12 cellular contexts compared by ENCODE assay signal in the genomic region with DNA sequence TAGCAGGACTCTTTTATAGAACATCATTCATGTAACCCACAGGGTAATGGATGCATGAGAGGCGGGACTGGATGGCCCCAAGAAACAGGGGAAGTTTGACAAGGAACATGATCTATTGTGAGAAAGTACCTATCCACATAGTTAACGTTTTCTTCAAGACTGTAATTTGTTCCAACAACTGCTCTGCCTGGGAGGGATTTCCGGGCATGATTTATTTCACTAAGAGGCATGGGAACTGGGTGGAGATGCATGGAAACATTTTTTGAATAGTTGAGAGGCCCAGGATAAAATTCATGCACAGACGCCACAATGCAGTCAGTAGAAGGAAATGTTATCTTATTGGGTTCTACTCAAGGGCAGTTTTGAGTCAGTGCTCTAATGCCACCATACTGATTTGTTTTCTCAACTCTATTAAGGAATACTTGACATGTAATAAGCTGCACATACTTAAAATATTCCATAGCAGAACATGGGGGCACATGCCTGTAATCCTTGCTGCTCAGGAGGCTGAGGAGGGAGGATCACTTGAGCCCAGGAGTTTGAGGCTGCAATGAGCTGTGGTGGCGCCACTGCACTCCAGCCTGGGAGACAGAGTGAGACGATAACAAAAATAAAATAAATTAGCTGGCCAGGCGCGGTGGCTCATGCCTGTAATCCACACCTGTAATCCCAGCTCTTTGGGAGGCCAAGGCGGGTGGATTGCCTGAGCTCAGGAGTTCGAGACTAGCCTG. TPM values are rescaled to one million over a fixed set of nuclear protein-coding genes. Genes with fewer than 3 reads are reported as not detected.
DNase-seq lines count a peak whose midpoint lies in the region; ATAC-seq and TF ChIP-seq lines count a peak whose summit lies in the region.
"Had no signal": no experiment of that assay in that cellular context is flagged by ENCODE, and none has a peak within 500 bp of the region (broad histone marks: within the 10 kb centered on the region; RNA-seq: fewer than 3 reads in every experiment).

No MANE protein-coding gene starts in this region.

- intact Hi-C loops in IMR-90 (cut with micrococcal nuclease), result no loop called here

- H3K27me3 ChIP-seq in IMR-90 (ENCODE audit: control insufficient read depth, insufficient read depth, low read length), result peaks cover 4% of the 10 kb centered on the region; the same call in 1 of the 2 replicates
- peaks cover 7 to 25% of the 10 kb centered on the region in 2 experiments for H3K27me3 ChIP-seq in mesenchymal stem cell (ENCODE audit: control insufficient read depth in 1 of 2, insufficient read depth in 1 of 2, low read length in 2 of 2)

- H3K9ac ChIP-seq in IMR-90 (ENCODE audit: low read depth, low read length), result no peak overlapping the region
- H3K9ac ChIP-seq in mesenchymal stem cell (ENCODE audit: low read length), result no peak overlapping the region

- H3K9me1 ChIP-seq in IMR-90 (ENCODE audit: insufficient read depth, low read length), result no peaks in the 10 kb centered on the region

- no peak for TF ChIP-seq POLR2A in IMR-90 (IDR thresholded peaks at IDR 0.05; ENCODE audit: low read depth, low read length)

- H3K4me1 Mint-ChIP-seq in chondrocyte (ENCODE audit: low read depth), result peaks cover 27% of the 10 kb centered on the region
- peaks cover 4% of the 10 kb centered on the region for H3K4me1 Mint-ChIP-seq in nephron progenitor cell

- TF ChIP-seq RAD21 in IMR-90 (IDR thresholded peaks at IDR 0.05; ENCODE audit: low read length), result no peak

- H3K27me3 Mint-ChIP-seq in chondrocyte (ENCODE audit: low read depth), result no peaks in the 10 kb centered on the region
- H3K27me3 Mint-ChIP-seq in nephron progenitor cell (ENCODE audit: low read depth, poor library complexity), result peaks cover 39% of the 10 kb centered on the region

- H4K5ac ChIP-seq in IMR-90 (ENCODE audit: low read depth, low read length), result no peak overlapping the region

- H2BK20ac ChIP-seq in IMR-90 (ENCODE audit: low read depth, low read length), result peak overlapping the region; percentile 10; the same call in 1 of the 2 replicates

- no peak overlapping the region for H3K56ac ChIP-seq in IMR-90 (ENCODE audit: extremely low read depth, insufficient read depth, low read length)

- dilution Hi-C loops in IMR-90 (cut with HindIII; ENCODE audit: low sequenced_read_pairs, unreplicated experiment), result no loop called here

- H3K9me3 Mint-ChIP-seq in chondrocyte (ENCODE audit: low read depth) (no peaks in the 10 kb centered on the region), nephron progenitor cell (peaks cover 6% of the 10 kb centered on the region)
- H3K9me3 Mint-ChIP-seq: CD8-positive, alpha-beta memory T cell; stimulated activated naive CD8-positive, alpha-beta T cell treated with anti-CD3 and anti-CD28 coated beads, Interleukin-15, Interleukin-2, amounts not matched to agents 100 ng/mL and 50 ng/mL, for 24 hours had no signal

- H2BK15ac ChIP-seq in IMR-90 (ENCODE audit: low read depth, low read length) (no peak overlapping the region), mesenchymal stem cell (ENCODE audit: low read depth, poor library complexity, severe bottlenecking) (no peak overlapping the region)

- H3K4ac ChIP-seq in IMR-90 (ENCODE audit: low read depth, low read length) (0 out of 2 replicates have a peak overlapping the region, but pooled peaks have one; percentile 8), mesenchymal stem cell (ENCODE audit: low read depth in 1 of 2, low read length in 2 of 2) (no peak overlapping the region)

- H2AFZ ChIP-seq in IMR-90 (replicated peaks; ENCODE audit: low read length, poor library complexity) (no peak overlapping the region), mesenchymal stem cell (ENCODE audit: low read depth, low read length) (no peak overlapping the region)

- no peaks in the 10 kb centered on the region for H3K36me3 ChIP-seq in IMR-90 (ENCODE audit: control insufficient read depth, insufficient read depth, low read length)
- H3K36me3 ChIP-seq in mesenchymal stem cell (ENCODE audit: control insufficient read depth in 1 of 2, insufficient read depth in 2 of 2, low read depth in 1 of 2, low read length in 2 of 2), result no peaks in the 10 kb centered on the region

- peak overlapping the region; percentile 94 for H3K27ac Mint-ChIP-seq in chondrocyte (ENCODE audit: unreplicated experiment)
- H3K27ac Mint-ChIP-seq in nephron progenitor cell, result no peak overlapping the region
- H3K27ac Mint-ChIP-seq: activated naive CD8-positive, alpha-beta T cell; stimulated activated naive CD8-positive, alpha-beta T cell treated with anti-CD3 and anti-CD28 coated beads, Interleukin-15, Interleukin-2, amounts not matched to agents 100 ng/mL and 50 ng/mL, for 24 hours had no signal

- H3K27ac ChIP-seq in IMR-90 (ENCODE audit: insufficient read depth, low read length) (peak overlapping the region; percentile 54), mesenchymal stem cell (ENCODE audit: low read length, poor library complexity, severe bottlenecking) (no peak overlapping the region)

- H4K20me1 ChIP-seq in IMR-90 (ENCODE audit: insufficient read depth, low read length), result no peaks in the 10 kb centered on the region

- H3K79me1 ChIP-seq in IMR-90 (ENCODE audit: low read depth in 1 of 2, low read length in 2 of 2) (no peaks in the 10 kb centered on the region), mesenchymal stem cell (replicated peaks; ENCODE audit: low read length, poor library complexity, severe bottlenecking) (no peaks in the 10 kb centered on the region)

- H3K4me3 Mint-ChIP-seq in chondrocyte (ENCODE audit: unreplicated experiment) (no peak overlapping the region), nephron progenitor cell (no peak overlapping the region)
- H3K4me3 Mint-ChIP-seq: activated naive CD8-positive, alpha-beta T cell; CD8-positive, alpha-beta memory T cell; stimulated activated naive CD8-positive, alpha-beta T cell treated with anti-CD3 and anti-CD28 coated beads, Interleukin-15, Interleukin-2, amounts not matched to agents 100 ng/mL and 50 ng/mL, for 24 hours had no signal

- no peak overlapping the region for H3K4me3 ChIP-seq in IMR-90 (ENCODE audit: insufficient read depth, low read depth, low read length)
- H3K4me3 ChIP-seq in mesenchymal stem cell (ENCODE audit: insufficient read depth in 1 of 2, low read depth in 1 of 2, low read length in 2 of 2), result no peak overlapping the region

- H3K36me3 Mint-ChIP-seq in chondrocyte (ENCODE audit: low read depth) (no peaks in the 10 kb centered on the region), nephron progenitor cell (ENCODE audit: low read depth) (no peaks in the 10 kb centered on the region)
- H3K36me3 Mint-ChIP-seq: activated naive CD8-positive, alpha-beta T cell; CD8-positive, alpha-beta memory T cell had no signal

- no peak overlapping the region for H3K23ac ChIP-seq in IMR-90 (ENCODE audit: low read depth, low read length)
- no peak overlapping the region for H3K23ac ChIP-seq in mesenchymal stem cell (ENCODE audit: low read length in 2 of 2)

- no peak overlapping the region for H4K91ac ChIP-seq in IMR-90 (ENCODE audit: insufficient read depth, low read depth, low read length)
- no peak overlapping the region for H4K91ac ChIP-seq in mesenchymal stem cell (ENCODE audit: low read length)

- DNase-seq in AG09319 (ENCODE audit: extremely low read depth, low read depth) (peak; percentile 24), IMR-90 (peak; percentile 88), chondrocyte (ENCODE audit: low spot score) (no peak), mesenchymal stem cell (peak; percentile 98), mesenteric fat pad (ENCODE audit: low spot score) (no peak), DMS153 treated with DMSO at 0.1 percent for 48 hours (lab: John Stamatoyannopoulos, UW; ENCODE audit: unreplicated experiment) (no peak), nephron progenitor cell (no peak)
- DNase-seq in stimulated activated CD4-positive, alpha-beta T cell treated with anti-CD3 and anti-CD28 coated beads, Interleukin-1b, Interleukin-23, amount 100 ng/mL, for 48 hours, result no peak
- DNase-seq: CD8-positive, alpha-beta memory T cell had no signal

- H2BK120ac ChIP-seq in IMR-90 (ENCODE audit: low read depth, low read length), result peak overlapping the region; percentile 2
- H2BK120ac ChIP-seq in mesenchymal stem cell (ENCODE audit: low read depth, low read length), result no peak overlapping the region

- H2AK9ac ChIP-seq in IMR-90 (replicated peaks; ENCODE audit: low read depth, low read length, poor library complexity), result no peak overlapping the region

- H2BK12ac ChIP-seq in mesenchymal stem cell (ENCODE audit: low read length in 2 of 2), result no peak overlapping the region

- H2AK5ac ChIP-seq in IMR-90 (ENCODE audit: low read depth, low read length) (no peak overlapping the region), mesenchymal stem cell (ENCODE audit: low read length, severe bottlenecking) (no peak overlapping the region)

- peaks cover 2% of the 10 kb centered on the region; the same call in 1 of the 2 replicates for H3K9me3 ChIP-seq in IMR-90 (ENCODE audit: control insufficient read depth, insufficient read depth, low read length)
- no peaks in the 10 kb centered on the region for H3K9me3 ChIP-seq in mesenchymal stem cell (ENCODE audit: control insufficient read depth, low read length)

- POLR2A ChIA-PET in IMR-90 (lab: Charles Lee; ENCODE audit: unreplicated experiment), result no interaction called here

- 53% methylated on average over 3 of the region's 10 CpGs; no CpG with 5 or more reads in 1 of the 2 experiments for WGBS in IMR-90 (ENCODE audit: extremely low coverage in 2 of 2, insufficient read length in 1 of 2), 2 experiments
- WGBS in mesenchymal stem cell, result 62% methylated on average over 9 of the region's 10 CpGs

- H2BK5ac ChIP-seq in IMR-90 (ENCODE audit: low read depth, low read length, poor library complexity, severe bottlenecking) (peak overlapping the region; percentile 70), mesenchymal stem cell (ENCODE audit: low read depth, low read length, poor library complexity, severe bottlenecking) (no peak overlapping the region)

- H4K8ac ChIP-seq in IMR-90 (ENCODE audit: low read depth in 2 of 2, low read length in 2 of 2) (peak overlapping the region in 1 of 2 experiments; percentile 59; a peak in 1 of 4 replicates), mesenchymal stem cell (ENCODE audit: low read length) (no peak overlapping the region)

- no TSS peak for BruUV-seq in IMR-90 (replicated peaks; lab: Mats Ljungman, UMichigan)

- ATAC-seq in IMR-90 (ENCODE audit: low read depth), result peak; percentile 88

- H3K14ac ChIP-seq in IMR-90 (replicated peaks; ENCODE audit: low read depth, low read length) (no peak overlapping the region), mesenchymal stem cell (ENCODE audit: low read length in 2 of 2) (no peak overlapping the region)

- in situ Hi-C loops in IMR-90 (cut with MboI; ENCODE audit: low sequenced_read_pairs), result no loop called here

- H3K18ac ChIP-seq in IMR-90 (ENCODE audit: low read depth, low read length), result no peak overlapping the region
- H3K18ac ChIP-seq in mesenchymal stem cell (ENCODE audit: low read depth in 1 of 2, low read length in 2 of 2), result no peak overlapping the region

- TF ChIP-seq CTCF in AG09319 (IDR thresholded peaks at IDR 0.05; ENCODE audit: low read depth, low read length) (no peak), IMR-90 (conservative IDR thresholded peaks at IDR 0.05; ENCODE audit: low read depth, low read length) (no peak), chondrocyte (IDR thresholded peaks at IDR 0.05) (peak; percentile 33), nephron progenitor cell (IDR thresholded peaks at IDR 0.05) (no peak)

- H3K4me1 ChIP-seq in IMR-90 (ENCODE audit: control insufficient read depth, insufficient read depth, low read length) (no peaks in the 10 kb centered on the region), mesenchymal stem cell (ENCODE audit: control insufficient read depth, insufficient read depth, low read depth, low read length) (no peaks in the 10 kb centered on the region)

- CTCF ChIA-PET in IMR-90 (lab: Yijun Ruan, JAX), result interaction anchor here (0.6 to 0.7 kb wide), 2 partner anchors 8 to 22 kb away, joined by 3 to 5 read pairs; no protein-coding TSS in a partner anchor

- peak overlapping the region; percentile 25; the same call in 1 of the 2 replicates for H3K4me2 ChIP-seq in IMR-90 (ENCODE audit: low read depth, low read length)
- H3K4me2 ChIP-seq in mesenchymal stem cell (ENCODE audit: low read length, poor library complexity, severe bottlenecking), result no peak overlapping the region

RNA-seq across cellular contexts. Expression of a gene that starts 9.9 kb away (rescaled TPM):
- total RNA-seq in IMR-90 (2012; rRNA removed) (8.2 and 9.2 TPM in 2 replicates), chondrocyte (14.8 to 23.2 TPM (median 21.7 TPM) in 3 replicates), mesenteric fat pad (19.0 TPM)
- polyA plus RNA-seq in IMR-90 (2012; rRNA removed), result 21.8 and 22.0 TPM in 2 replicates
- 14.2 and 23.7 TPM in 2 replicates for polyA plus RNA-seq in IMR-90 (2012; cell fraction: cytosol; rRNA removed)
- polyA plus RNA-seq in IMR-90 (2012; cell fraction: nucleus; rRNA removed; ENCODE audit: low replicate concordance), result 67.7 and 136 TPM in 2 replicates
- polyA plus RNA-seq in mesenchymal stem cell (2013, experiment 1 of 2), result 15.9 TPM
- polyA plus RNA-seq in mesenchymal stem cell (2013, experiment 2 of 2), result 16.0 TPM

RNA-seq across cellular contexts. Expression of a gene that starts 16.6 kb away (rescaled TPM):
- total RNA-seq in IMR-90 (2012; rRNA removed) (0.36 and 0.56 TPM in 2 replicates), chondrocyte (3.7 to 6.7 TPM (median 6.4 TPM) in 3 replicates), mesenteric fat pad (0.13 TPM)
- polyA plus RNA-seq in IMR-90 (2012; rRNA removed), result 0.55 and 0.59 TPM in 2 replicates
- 0.31 and 0.86 TPM in 2 replicates for polyA plus RNA-seq in IMR-90 (2012; cell fraction: cytosol; rRNA removed)
- 0.10 and 0.45 TPM in 2 replicates for polyA plus RNA-seq in IMR-90 (2012; cell fraction: nucleus; rRNA removed; ENCODE audit: low replicate concordance)
- polyA plus RNA-seq in mesenchymal stem cell (2013, experiment 1 of 2), result 5.2 TPM
- polyA plus RNA-seq in mesenchymal stem cell (2013, experiment 2 of 2), result 5.2 TPM
- total RNA-seq: pulmonary artery endothelial cell had no signal

RNA-seq across cellular contexts. Expression of a gene that starts 30.7 kb away (rescaled TPM):
- total RNA-seq in IMR-90 (2012; rRNA removed) (68.0 and 81.6 TPM in 2 replicates), chondrocyte (69.3 to 79.9 TPM (median 70.9 TPM) in 3 replicates), mesenteric fat pad (71.9 TPM)
- polyA plus RNA-seq in IMR-90 (2012; rRNA removed), result 63.4 and 64.2 TPM in 2 replicates
- 43.8 and 70.9 TPM in 2 replicates for polyA plus RNA-seq in IMR-90 (2012; cell fraction: cytosol; rRNA removed)
- 41.2 and 114 TPM in 2 replicates for polyA plus RNA-seq in IMR-90 (2012; cell fraction: nucleus; rRNA removed; ENCODE audit: low replicate concordance)
- polyA plus RNA-seq in mesenchymal stem cell (2013, experiment 1 of 2), result 40.1 TPM
- polyA plus RNA-seq in mesenchymal stem cell (2013, experiment 2 of 2), result 37.6 TPM

RNA-seq across cellular contexts. Expression of a gene that starts 32.0 kb away (rescaled TPM):
- total RNA-seq in IMR-90 (2012; rRNA removed) (5.7 and 7.8 TPM in 2 replicates), chondrocyte (14.2 to 16.1 TPM (median 15.4 TPM) in 3 replicates), mesenteric fat pad (21.7 TPM)
- 12.9 and 13.3 TPM in 2 replicates for polyA plus RNA-seq in IMR-90 (2012; rRNA removed)
- 7.1 and 11.1 TPM in 2 replicates for polyA plus RNA-seq in IMR-90 (2012; cell fraction: cytosol; rRNA removed)
- polyA plus RNA-seq in IMR-90 (2012; cell fraction: nucleus; rRNA removed; ENCODE audit: low replicate concordance), result 50.6 and 58.6 TPM in 2 replicates
- polyA plus RNA-seq in mesenchymal stem cell (2013, experiment 1 of 2), result 12.8 TPM
- 12.4 TPM for polyA plus RNA-seq in mesenchymal stem cell (2013, experiment 2 of 2)

RNA-seq across cellular contexts. Expression of a gene that starts 35.0 kb away (rescaled TPM):
- total RNA-seq in IMR-90 (2012; rRNA removed) (3.6 and 3.9 TPM in 2 replicates), chondrocyte (8.3 to 12.0 TPM (median 10.4 TPM) in 3 replicates), mesenteric fat pad (11.4 TPM)
- polyA plus RNA-seq in IMR-90 (2012; rRNA removed), result 8.5 and 9.3 TPM in 2 replicates
- 3.6 and 11.0 TPM in 2 replicates for polyA plus RNA-seq in IMR-90 (2012; cell fraction: cytosol; rRNA removed)
- 3.6 and 5.5 TPM in 2 replicates for polyA plus RNA-seq in IMR-90 (2012; cell fraction: nucleus; rRNA removed; ENCODE audit: low replicate concordance)
- polyA plus RNA-seq in mesenchymal stem cell (2013, experiment 1 of 2), result 6.9 TPM
- 6.6 TPM for polyA plus RNA-seq in mesenchymal stem cell (2013, experiment 2 of 2)

Comparison
In these comparisons a context has a peak if more than half of its experiments do, and no peak if none do; other contexts are left out.
1. DNase-seq: peak in AG09319 (single experiment), IMR-90 (single experiment) and mesenchymal stem cell (single experiment); none in chondrocyte (single experiment), mesenteric fat pad (single experiment), DMS153 treated with DMSO at 0.1 percent for 48 hours (single experiment), nephron progenitor cell (single experiment) and stimulated activated CD4-positive, alpha-beta T cell treated with anti-CD3 and anti-CD28 coated beads, Interleukin-1b, Interleukin-23, amount 100 ng/mL, for 48 hours (single experiment).